8 cellular contexts compared by ENCODE assay signal in the genomic region with DNA sequence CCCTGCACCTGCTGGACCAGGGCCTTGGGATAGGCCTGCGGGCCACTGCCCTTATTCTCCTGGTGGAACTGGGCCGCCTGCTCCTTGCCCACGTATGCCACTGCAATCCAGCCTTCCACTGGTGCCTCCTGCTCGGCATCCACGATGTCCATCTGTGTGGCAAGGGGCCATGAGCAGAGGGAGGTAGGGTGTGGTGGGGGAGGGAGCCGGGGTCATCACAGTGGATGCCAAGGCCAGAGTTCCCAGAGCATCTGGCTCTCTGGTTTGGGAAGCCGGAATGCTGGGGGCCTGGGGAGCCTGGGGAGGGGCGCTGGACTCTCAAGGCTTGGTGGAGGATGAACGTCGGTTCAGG. TPM values are rescaled to one million over a fixed set of nuclear protein-coding genes. Genes with fewer than 3 reads are reported as not detected.
DNase-seq lines count a peak whose midpoint lies in the region; ATAC-seq and TF ChIP-seq lines count a peak whose summit lies in the region.

No MANE protein-coding gene starts in this region.

- H3K4me1 ChIP-seq in Peyer's patch, result peaks cover 0 to 13% (median 3%) of the 10 kb centered on the region in 4 donors
- peaks cover 3% of the 10 kb centered on the region for H3K4me1 ChIP-seq in fibroblast of lung (ENCODE audit: control insufficient read depth, extremely low read depth, insufficient read depth, low read length)
- no peaks in the 10 kb centered on the region for H3K4me1 ChIP-seq in prostate gland (replicated peaks)

- H3K27me3 ChIP-seq in Peyer's patch (no peaks in the 10 kb centered on the region), fibroblast of lung (ENCODE audit: control insufficient read depth, insufficient read depth, low read length) (no peaks in the 10 kb centered on the region), prostate gland (replicated peaks; ENCODE audit: insufficient read depth) (no peaks in the 10 kb centered on the region)

- peak overlapping the region; percentile 69 for H3K9ac ChIP-seq in fibroblast of lung (ENCODE audit: insufficient read depth, low read length)

- WGBS in prostate gland, result 24% methylated on average over 10 of the region's 10 CpGs

- H2AFZ ChIP-seq in fibroblast of lung (ENCODE audit: low read length), result peak overlapping the region; percentile 67

- H3K36me3 ChIP-seq in Peyer's patch (no peaks in the 10 kb centered on the region), fibroblast of lung (ENCODE audit: control insufficient read depth, insufficient read depth, low read length) (peaks cover 4% of the 10 kb centered on the region), prostate gland (no peaks in the 10 kb centered on the region)

- H3K9me3 ChIP-seq in Peyer's patch, result no peaks in the 10 kb centered on the region
- H3K9me3 ChIP-seq in fibroblast of lung (ENCODE audit: control insufficient read depth, insufficient read depth, low read depth, low read length), result no peaks in the 10 kb centered on the region
- no peaks in the 10 kb centered on the region for H3K9me3 ChIP-seq in prostate gland

- no peak for ATAC-seq in GM19397 (IDR thresholded peaks at IDR 0.05; ENCODE audit: unreplicated experiment)
- ATAC-seq in HG03196 (IDR thresholded peaks at IDR 0.05; ENCODE audit: unreplicated experiment), result no peak
- ATAC-seq in HG03175 (IDR thresholded peaks at IDR 0.05; ENCODE audit: unreplicated experiment), result no peak

- TF ChIP-seq POLR2A in Peyer's patch (IDR thresholded peaks at IDR 0.05) (no peak), prostate gland (IDR thresholded peaks at IDR 0.05) (no peak)

- no peaks in the 10 kb centered on the region for H3K79me2 ChIP-seq in fibroblast of lung (ENCODE audit: control insufficient read depth, insufficient read depth, low read length)

- H4K20me1 ChIP-seq in fibroblast of lung (ENCODE audit: control insufficient read depth, extremely low read depth, insufficient read depth, low read length), result no peaks in the 10 kb centered on the region

- TF ChIP-seq CTCF in Peyer's patch (IDR thresholded peaks at IDR 0.05) (no peak), fibroblast of lung (conservative IDR thresholded peaks at IDR 0.05 in 1 of 2, IDR thresholded peaks at IDR 0.05 in 1 of 2; ENCODE audit: low read depth in 1 of 2, low read length in 2 of 2) (no peak), prostate gland (IDR thresholded peaks at IDR 0.05) (no peak)

- H3K4me3 ChIP-seq in Peyer's patch (peak overlapping the region; percentile 44 to 96 (median 61)), fibroblast of lung (replicated peaks in 1 of 4; ENCODE audit: control extremely low read depth in 1 of 4, insufficient read depth in 1 of 4, low read depth in 3 of 4, low read length in 4 of 4) (peak overlapping the region; percentile 59 to 68 (median 64)), prostate gland (peak overlapping the region; percentile 55 to 57)

- H3K27ac ChIP-seq in Peyer's patch, result peak overlapping the region; percentile 55 to 89 (median 68)
- peak overlapping the region; percentile 38 for H3K27ac ChIP-seq in fibroblast of lung (ENCODE audit: insufficient read depth, low read length)
- peak overlapping the region; percentile 57 to 76 for H3K27ac ChIP-seq in prostate gland

- DNase-seq in G401 (ENCODE audit: low spot score) (peak; percentile 31), Peyer's patch (no peak), fibroblast of lung (ENCODE audit: low read depth in 2 of 2) (no peak), prostate gland (ENCODE audit: low spot score) (no peak), AML-193 (lab: John Stamatoyannopoulos, UW) (no peak)

- intact Hi-C loops in prostate gland (cut with DNase I), result loop anchor here (1.0 to 2.0 kb wide), 3 partner anchors 30 to 278 kb away; a partner anchor contains a TSS

- in situ Hi-C loops in G401 (cut with HindIII; ENCODE audit: low sequenced_read_pairs), result no loop called here

- H3K4me2 ChIP-seq in fibroblast of lung (ENCODE audit: extremely low read depth, insufficient read depth, low read length), result peak overlapping the region; percentile 65

RNA-seq across cellular contexts. Expression of a gene that starts 0.6 kb away (rescaled TPM):
- 20.5 and 23.2 TPM in 2 replicates for total RNA-seq in G401 (2014; rRNA removed; shearing (Covaris generic))
- 10 to 100 TPM in 3 of 4 donors, 1 to 10 TPM in 1; 8.6 to 28.9 (median 13.0) TPM for total RNA-seq in Peyer's patch
- total RNA-seq in fibroblast of lung, result 20.3 and 30.2 TPM in 2 replicates
- 4.2 and 5.3 TPM in 2 replicates for polyA plus RNA-seq in fibroblast of lung
- 9.4 and 10.3 TPM in 2 replicates for polyA plus RNA-seq in fibroblast of lung (2012)
- polyA minus RNA-seq in fibroblast of lung (ENCODE audit: low replicate concordance), result 15.7 and 19.7 TPM in 2 replicates
- 10 to 100 TPM; 18.1 to 20.0 TPM for total RNA-seq in prostate gland

RNA-seq across cellular contexts. Expression of a gene that starts 10.2 kb away (rescaled TPM):
- total RNA-seq in G401 (2014; rRNA removed; shearing (Covaris generic)), result 13.1 and 15.8 TPM in 2 replicates
- total RNA-seq in Peyer's patch, result 10 to 100 TPM in 3 of 4 donors, 1 to 10 TPM in 1; 3.3 to 53.6 (median 34.6) TPM
- total RNA-seq in fibroblast of lung, result 4.9 and 5.8 TPM in 2 replicates
- polyA plus RNA-seq in fibroblast of lung, result 10.2 and 17.3 TPM in 2 replicates
- polyA plus RNA-seq in fibroblast of lung (2012), result 8.3 and 18.7 TPM in 2 replicates
- polyA minus RNA-seq in fibroblast of lung (ENCODE audit: low replicate concordance), result 10.9 and 68.9 TPM in 2 replicates
- 10 to 100 TPM; 16.8 to 31.1 TPM for total RNA-seq in prostate gland

RNA-seq across cellular contexts. Expression of a gene that starts 29.8 kb away (rescaled TPM):
- total RNA-seq in G401 (2014; rRNA removed; shearing (Covaris generic)), result 1.8 and 2.9 TPM in 2 replicates
- total RNA-seq in Peyer's patch, result 1 to 10 TPM; 3.5 to 8.8 (median 6.9) TPM
- total RNA-seq in fibroblast of lung, result 1.0 and 1.5 TPM in 2 replicates
- polyA plus RNA-seq in fibroblast of lung, result 0.77 and 1.1 TPM in 2 replicates
- 0.91 and 1.6 TPM in 2 replicates for polyA plus RNA-seq in fibroblast of lung (2012)
- polyA minus RNA-seq in fibroblast of lung (ENCODE audit: low replicate concordance), result 0.15 and 0.43 TPM in 2 replicates
- total RNA-seq in prostate gland, result 10 to 100 TPM in 1 of 2 donors, 1 to 10 TPM in 1; 3.5 to 28.6 TPM

RNA-seq across cellular contexts. Expression of a gene that starts 29.9 kb away (rescaled TPM):
- 16.5 and 25.5 TPM in 2 replicates for total RNA-seq in G401 (2014; rRNA removed; shearing (Covaris generic))
- total RNA-seq in Peyer's patch (100 to 1,000 TPM in 3 of 4 donors, 10 to 100 TPM in 1; 90.4 to 182 (median 160) TPM), fibroblast of lung (10.8 and 17.0 TPM in 2 replicates), prostate gland (100 to 1,000 TPM; 108 to 134 TPM)
- polyA plus RNA-seq in fibroblast of lung, result 22.9 and 45.9 TPM in 2 replicates
- polyA plus RNA-seq in fibroblast of lung (2012), result 54.0 and 92.7 TPM in 2 replicates
- polyA minus RNA-seq in fibroblast of lung (ENCODE audit: low replicate concordance), result 363 and 681 TPM in 2 replicates

RNA-seq across cellular contexts. Expression of a gene that starts 39.0 kb away (rescaled TPM):
- 79.7 and 96.7 TPM in 2 replicates for total RNA-seq in G401 (2014; rRNA removed; shearing (Covaris generic))
- total RNA-seq in Peyer's patch, result 10 to 100 TPM; 12.4 to 24.7 (median 19.2) TPM
- 2.5 and 4.6 TPM in 2 replicates for total RNA-seq in fibroblast of lung
- polyA plus RNA-seq in fibroblast of lung, result 3.8 and 5.8 TPM in 2 replicates
- polyA plus RNA-seq in fibroblast of lung (2012), result 4.8 and 9.4 TPM in 2 replicates
- 1.1 and 8.5 TPM in 2 replicates for polyA minus RNA-seq in fibroblast of lung (ENCODE audit: low replicate concordance)
- 10 to 100 TPM; 14.1 to 28.1 TPM for total RNA-seq in prostate gland
